Comparison of ENCODE assay signal across 10 cellular contexts in genomic region chr1:46370214-46370633, GRCh38. TPM values are rescaled to one million over a fixed set of nuclear protein-coding genes. Genes with fewer than 3 reads are reported as not detected.
DNase-seq lines count a peak whose midpoint lies in the region; ATAC-seq and TF ChIP-seq lines count a peak whose summit lies in the region.
"Had no signal": no experiment of that assay in that cellular context is flagged by ENCODE, and none has a peak within 500 bp of the region (broad histone marks: within the 10 kb centered on the region; RNA-seq: fewer than 3 reads in every experiment).

No MANE protein-coding gene starts in this region.

- H3K27ac ChIP-seq in body of pancreas = peak overlapping the region in 1 of 4 donors; percentile 5
- H3K27ac ChIP-seq: right lobe of liver had no signal

- peaks cover 7% of the 10 kb centered on the region for H3K4me1 ChIP-seq in body of pancreas
- H3K4me1 ChIP-seq: right lobe of liver had no signal

- no peaks in the 10 kb centered on the region for H3K9me3 Mint-ChIP-seq in activated T-cell treated with anti-CD3 and anti-CD28 coated beads, Interleukin-2, amount 50 U/mL, for 72 hours
- H3K9me3 Mint-ChIP-seq in stimulated activated naive B cell treated with anti-CD40 and anti-IgM and Interleukin-4, amounts not matched to agents 10 μg/mL and 1 μg/mL and 100 μg/mL, for 72 hours = peaks cover 2 to 4% of the 10 kb centered on the region in 2 donors

- H3K9me3 ChIP-seq in body of pancreas = no peaks in the 10 kb centered on the region
- H3K9me3 ChIP-seq: right lobe of liver had no signal

- no peaks in the 10 kb centered on the region for H3K27me3 Mint-ChIP-seq in activated T-cell treated with anti-CD3 and anti-CD28 coated beads, Interleukin-2, amount 50 U/mL, for 72 hours (ENCODE audit: low read depth)
- H3K27me3 Mint-ChIP-seq in stimulated activated naive B cell treated with anti-CD40 and anti-IgM and Interleukin-4, amounts not matched to agents 10 μg/mL and 1 μg/mL and 100 μg/mL, for 72 hours = no peaks in the 10 kb centered on the region

- peaks cover 3 to 25% of the 10 kb centered on the region in 2 donors for H3K36me3 Mint-ChIP-seq in activated T-cell treated with anti-CD3 and anti-CD28 coated beads, Interleukin-2, amount 50 U/mL, for 72 hours (ENCODE audit: insufficient read depth in 2 of 2)
- peaks cover 31 to 45% of the 10 kb centered on the region in 2 donors for H3K36me3 Mint-ChIP-seq in stimulated activated naive B cell treated with anti-CD40 and anti-IgM and Interleukin-4, amounts not matched to agents 10 μg/mL and 1 μg/mL and 100 μg/mL, for 72 hours

- 78 to 92% methylated on average over 3 of the region's 3 CpGs for WGBS in body of pancreas, 2 donors

- TF ChIP-seq POLR2A in body of pancreas (IDR thresholded peaks at IDR 0.05) = no peak

- in situ Hi-C loops in KBM-7 (cut with MboI; ENCODE audit: low pct_unique_long_range_greater_than_20kb, low sequenced_read_pairs) = no loop called here

- no peak overlapping the region for H3K4me3 ChIP-seq in body of pancreas
- H3K4me3 ChIP-seq: right lobe of liver had no signal

- no peak overlapping the region for H3K27ac Mint-ChIP-seq in activated T-cell treated with anti-CD3 and anti-CD28 coated beads, Interleukin-2, amount 50 U/mL, for 72 hours
- H3K27ac Mint-ChIP-seq in stimulated activated naive B cell treated with anti-CD40 and anti-IgM and Interleukin-4, amounts not matched to agents 10 μg/mL and 1 μg/mL and 100 μg/mL, for 72 hours = peak overlapping the region; percentile 90

- DNase-seq in activated T-cell treated with anti-CD3 and anti-CD28 coated beads, Interleukin-2, amount 50 U/mL, for 72 hours = no peak
- no peak for DNase-seq in activated T-cell treated with anti-CD3 and anti-CD28 coated beads, Interleukin-2, amount 50 U/mL, for 48 hours
- peak; percentile 57 for DNase-seq in KBM-7
- DNase-seq in body of pancreas = peak in 1 of 4 donors; percentile 19
- no peak for DNase-seq in stimulated activated naive B cell treated with anti-CD40 and anti-IgM and Interleukin-4, amounts not matched to agents 10 μg/mL and 1 μg/mL and 100 μg/mL, for 72 hours
- no peak for DNase-seq in NCI-H446 treated with DMSO at 0.1 percent for 48 hours (lab: John Stamatoyannopoulos, UW)
- no peak for DNase-seq in dedifferentiated amniotic fluid mesenchymal stem cell (ENCODE audit: extremely low spot score)
- DNase-seq: right lobe of liver, substantia nigra had no signal

- ATAC-seq in activated T-cell treated with anti-CD3 and anti-CD28 coated beads, Interleukin-2, amount 50 U/mL, for 72 hours (replicated peaks in 1 of 2) = peak; percentile 64 to 71
- ATAC-seq in body of pancreas = peak; percentile 33
- ATAC-seq in stimulated activated naive B cell treated with anti-CD40 and anti-IgM and Interleukin-4, amounts not matched to agents 10 μg/mL and 1 μg/mL and 100 μg/mL, for 72 hours (replicated peaks) = peak; percentile 79 to 80
- no peak for ATAC-seq in GM21447 (IDR thresholded peaks at IDR 0.05; ENCODE audit: unreplicated experiment)

- no peaks in the 10 kb centered on the region for H3K36me3 ChIP-seq in body of pancreas (replicated peaks in 1 of 2; ENCODE audit: insufficient read depth in 1 of 2, low read depth in 2 of 2)

- H3K4me1 Mint-ChIP-seq in activated T-cell treated with anti-CD3 and anti-CD28 coated beads, Interleukin-2, amount 50 U/mL, for 72 hours (ENCODE audit: low read depth) = peaks cover 14% of the 10 kb centered on the region
- peaks cover 20 to 44% of the 10 kb centered on the region in 2 donors for H3K4me1 Mint-ChIP-seq in stimulated activated naive B cell treated with anti-CD40 and anti-IgM and Interleukin-4, amounts not matched to agents 10 μg/mL and 1 μg/mL and 100 μg/mL, for 72 hours

- no peak overlapping the region for H3K4me3 Mint-ChIP-seq in activated T-cell treated with anti-CD3 and anti-CD28 coated beads, Interleukin-2, amount 50 U/mL, for 72 hours
- peak overlapping the region; percentile 20 to 42 for H3K4me3 Mint-ChIP-seq in stimulated activated naive B cell treated with anti-CD40 and anti-IgM and Interleukin-4, amounts not matched to agents 10 μg/mL and 1 μg/mL and 100 μg/mL, for 72 hours

- H3K27me3 ChIP-seq in body of pancreas = no peaks in the 10 kb centered on the region
- H3K27me3 ChIP-seq: right lobe of liver had no signal

- no peak for TF ChIP-seq CTCF in body of pancreas (IDR thresholded peaks at IDR 0.05)

- intact Hi-C loops in body of pancreas (cut with DNase I) = no loop called here

RNA-seq across cellular contexts. Expression of gene FAAH, which starts 23.9 kb away (rescaled TPM):
- total RNA-seq in activated T-cell treated with anti-CD3 and anti-CD28 coated beads, Interleukin-2, amount 50 U/mL, for 72 hours = 1 to 10 TPM; 5.1 to 8.8 TPM
- 10 to 100 TPM; 47.0 to 86.4 TPM for total RNA-seq in body of pancreas

RNA-seq across cellular contexts. Expression of gene NSUN4, which starts 29.6 kb away (rescaled TPM):
- 10 to 100 TPM; 42.4 to 42.9 TPM for total RNA-seq in activated T-cell treated with anti-CD3 and anti-CD28 coated beads, Interleukin-2, amount 50 U/mL, for 72 hours
- total RNA-seq in body of pancreas = 10 to 100 TPM; 15.6 to 26.0 TPM

Comparison
In these comparisons a context has a peak if more than half of its experiments do, and no peak if none do; other contexts are left out.
1. H3K4me3 Mint-ChIP-seq: peak in stimulated activated naive B cell treated with anti-CD40 and anti-IgM and Interleukin-4, amounts not matched to agents 10 μg/mL and 1 μg/mL and 100 μg/mL, for 72 hours (2 of 2); none in activated T-cell treated with anti-CD3 and anti-CD28 coated beads, Interleukin-2, amount 50 U/mL, for 72 hours (0 of 2).
2. RNA of gene FAAH, which starts 23.9 kb away (total RNA-seq): 47.0 to 86.4 TPM in body of pancreas; 5.1 to 8.8 TPM in activated T-cell treated with anti-CD3 and anti-CD28 coated beads, Interleukin-2, amount 50 U/mL, for 72 hours; every median in the first group is over 4 times any median in the second.